7 cellular contexts compared by ENCODE assay signal in the genomic region with DNA sequence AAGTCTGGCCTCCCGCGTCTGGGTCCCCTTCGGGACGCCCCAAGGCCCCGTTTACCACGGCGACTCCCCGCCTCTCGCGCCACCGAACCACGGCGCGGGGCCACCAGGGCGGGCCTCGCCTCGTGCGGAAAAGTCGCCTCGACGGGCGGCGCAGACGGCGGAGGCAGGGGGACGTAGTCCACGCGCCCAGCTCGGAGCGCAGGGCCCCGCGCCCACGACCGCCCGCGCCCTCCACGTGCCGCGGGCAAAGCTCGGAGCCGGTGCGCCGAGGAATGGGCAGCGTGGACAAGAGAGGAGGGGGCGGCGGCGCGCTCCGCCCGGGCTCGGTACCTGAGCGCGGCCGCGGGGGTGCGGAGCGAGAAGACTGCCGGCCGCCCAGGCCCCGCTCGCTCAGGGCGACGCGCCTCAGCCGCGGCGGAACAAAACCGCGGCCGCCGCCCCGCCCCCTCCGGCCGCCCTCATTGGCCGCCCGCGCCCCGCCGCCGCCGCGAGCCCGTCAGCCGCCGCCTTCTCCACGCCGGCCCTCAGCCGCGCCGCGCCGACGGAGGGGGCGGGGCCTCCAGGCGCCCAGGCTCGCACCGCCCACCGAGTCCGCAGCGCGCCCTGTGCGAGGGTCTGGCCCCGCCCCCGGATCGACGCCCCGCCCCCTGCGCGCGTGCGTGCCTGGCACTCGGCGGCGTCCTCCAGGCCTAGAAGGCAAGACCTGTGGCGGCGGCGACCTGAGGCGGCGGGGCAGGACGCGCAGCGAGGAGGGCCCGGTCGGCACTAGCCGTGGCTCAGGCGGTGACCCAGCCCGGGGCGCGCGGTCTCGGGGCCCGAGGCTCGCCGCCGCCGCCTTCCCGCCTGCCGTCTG. TPM values are rescaled to one million over a fixed set of nuclear protein-coding genes. Genes with fewer than 3 reads are reported as not detected.
DNase-seq lines count a peak whose midpoint lies in the region; ATAC-seq and TF ChIP-seq lines count a peak whose summit lies in the region.

A gene with protein sequence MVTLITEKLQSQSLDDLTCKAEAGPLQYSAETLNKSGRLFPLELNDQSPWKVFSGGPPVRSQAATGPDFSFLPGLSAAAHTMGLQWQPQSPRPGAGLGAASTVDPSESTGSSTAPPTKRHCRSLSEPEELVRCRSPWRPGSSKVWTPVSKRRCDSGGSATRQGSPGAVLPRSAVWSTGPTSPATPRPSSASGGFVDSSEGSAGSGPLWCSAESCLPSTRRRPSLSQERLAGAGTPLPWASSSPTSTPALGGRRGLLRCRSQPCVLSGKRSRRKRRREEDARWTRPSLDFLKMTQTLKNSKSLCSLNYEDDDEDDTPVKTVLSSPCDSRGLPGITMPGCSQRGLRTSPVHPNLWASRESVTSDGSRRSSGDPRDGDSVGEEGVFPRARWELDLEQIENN (minus strand): TSS at position 411 of the 853 bp plus-strand sequence. CDS start 15,572 bp downstream, outside the sequence.

- H3K4me1 ChIP-seq in iPS-20b (ENCODE audit: insufficient read depth, low read length) (no peaks in the 10 kb centered on the region; the same call in 1 of the 2 replicates), skeletal muscle tissue (ENCODE audit: control insufficient read depth in 3 of 3, insufficient read depth in 3 of 3, low read length in 3 of 3) (peaks cover 0 to 17% (median 16%) of the 10 kb centered on the region in 3 donors)

- peak within 1 kb of the TSS; percentile 77 for H3K27ac Mint-ChIP-seq in MCF 10A (ENCODE audit: low read depth, unreplicated experiment)

- no peaks in the 10 kb centered on the region for H3K9me3 Mint-ChIP-seq in MCF 10A (ENCODE audit: unreplicated experiment)

- intact Hi-C loops in MCF 10A (cut with micrococcal nuclease), result no loop called here

- H3K4me1 Mint-ChIP-seq in MCF 10A (ENCODE audit: insufficient read depth, unreplicated experiment), result peaks cover 10% of the 10 kb centered on the region

- no peaks in the 10 kb centered on the region for H3K27me3 Mint-ChIP-seq in MCF 10A (ENCODE audit: insufficient read depth, unreplicated experiment)

- H3K4me3 ChIP-seq in iPS-20b (ENCODE audit: low read length) (peak within 1 kb of the TSS; percentile 61), skeletal muscle tissue (ENCODE audit: low read length in 3 of 3) (peak within 1 kb of the TSS; percentile 70 to 77 (median 72))

- peak within 1 kb of the TSS; percentile 80 for H3K4me3 Mint-ChIP-seq in MCF 10A (ENCODE audit: unreplicated experiment)

- DNase-seq in NCI-H2081 treated with DMSO at 0.1 percent for 48 hours (lab: John Stamatoyannopoulos, UW), result peak; percentile 64
- peak; percentile 88 for DNase-seq in MCF 10A (ENCODE audit: unreplicated experiment)

- CTCF ChIA-PET in MCF 10A (lab: Yijun Ruan, JAX), result interaction anchor here (0.7 to 1.9 kb wide), 5 partner anchors 9 to 115 kb away, joined by 3 to 12 read pairs (median 3); no protein-coding TSS in a partner anchor

- no TSS peak for BruUV-seq in MCF 10A (replicated peaks; lab: Mats Ljungman, UMichigan)

- no peaks in the 10 kb centered on the region for H3K36me3 Mint-ChIP-seq in MCF 10A (ENCODE audit: insufficient read depth, unreplicated experiment)

- H3K27ac ChIP-seq in VCaP (peak within 1 kb of the TSS; percentile 81), iPS-20b (ENCODE audit: low read length) (no peak within 1 kb of the TSS), skeletal muscle tissue (ENCODE audit: low read depth, low read length) (peak within 1 kb of the TSS; percentile 58)

- no peak within 1 kb of the TSS for H3K9ac ChIP-seq in iPS-20b (ENCODE audit: low read depth, low read length)
- H3K9ac ChIP-seq in skeletal muscle tissue (ENCODE audit: low read depth in 1 of 3, low read length in 3 of 3), result peak within 1 kb of the TSS; percentile 43 to 80 (median 64)

- H3K27me3 ChIP-seq in iPS-20b (ENCODE audit: insufficient read depth, low read length) (peaks cover 22% of the 10 kb centered on the region), skeletal muscle tissue (ENCODE audit: control insufficient read depth in 3 of 3, insufficient read depth in 3 of 3, low read length in 3 of 3) (no peaks in the 10 kb centered on the region)

- no peak for TF ChIP-seq CTCF in VCaP (conservative IDR thresholded peaks at IDR 0.05)
- TF ChIP-seq CTCF in MCF 10A (IDR thresholded peaks at IDR 0.05; ENCODE audit: unreplicated experiment), result no peak

- no peaks in the 10 kb centered on the region for H3K36me3 ChIP-seq in iPS-20b (ENCODE audit: insufficient read depth, low read depth, low read length)
- H3K36me3 ChIP-seq in skeletal muscle tissue (ENCODE audit: control insufficient read depth in 3 of 3, insufficient read depth in 3 of 3, low read length in 3 of 3), result no peaks in the 10 kb centered on the region

- ATAC-seq in GM18517 (IDR thresholded peaks at IDR 0.05; ENCODE audit: unreplicated experiment) (peak; percentile 58), HG02885 (IDR thresholded peaks at IDR 0.05; ENCODE audit: poor library complexity, unreplicated experiment) (peak; percentile 89)

- H3K9me3 ChIP-seq in iPS-20b (ENCODE audit: insufficient read depth, low read depth, low read length) (no peaks in the 10 kb centered on the region), skeletal muscle tissue (ENCODE audit: control insufficient read depth in 3 of 3, low read length in 3 of 3) (no peaks in the 10 kb centered on the region)

- POLR2A ChIA-PET in MCF 10A (lab: Yijun Ruan, JAX), result interaction anchor here (0.6 to 2.0 kb wide), 7 partner anchors 9 to 142 kb away, joined by 3 to 8 read pairs (median 5); a partner anchor contains a TSS

RNA-seq across cellular contexts. Expression of the gene that starts here (rescaled TPM):
- total RNA-seq in MCF 10A (2022), result 5.0 and 6.6 TPM in 2 replicates
- 0.52 TPM for total RNA-seq in skeletal muscle tissue
